2 cellular contexts compared by ENCODE assay signal in the genomic region with DNA sequence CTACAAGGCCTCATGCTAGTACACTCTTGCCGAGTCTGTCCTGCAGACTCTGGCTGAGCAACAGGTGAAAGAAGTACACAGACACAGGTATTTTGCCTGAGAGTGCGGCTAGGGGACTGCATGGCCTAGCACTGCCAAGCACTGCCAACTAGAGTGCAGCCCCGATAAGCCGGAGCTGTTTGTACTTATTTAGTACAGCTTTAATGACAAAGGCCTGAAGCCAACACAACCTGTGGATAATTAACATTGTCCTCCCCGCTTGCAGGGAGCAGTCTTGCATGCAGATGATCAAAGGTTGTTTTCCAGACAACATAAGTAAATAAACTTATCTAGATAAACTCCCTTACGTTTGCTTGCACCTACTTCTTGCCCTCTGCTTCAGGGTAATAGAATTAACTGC.
TF ChIP-seq lines count a peak whose summit lies in the region.

No MANE protein-coding gene starts in this region.

TF ChIP-seq in HEK293, 187 proteins besides CTCF, POLR2A, EP300 and RAD21 (continued from another document):
- TF ChIP-seq SP3 (tag by site-specific recombination; IDR thresholded peaks at IDR 0.05) (no peak), SCRT2 (tag by site-specific recombination; IDR thresholded peaks at IDR 0.05) (peak; percentile 72), ZNF48 (tag by site-specific recombination; IDR thresholded peaks at IDR 0.05) (no peak)
TF ChIP-seq in HEK293: peak in this region for 2.

TF ChIP-seq in HepG2, 621 proteins besides CTCF, POLR2A, EP300 and RAD21 (continued from another document):
- TF ChIP-seq ZNF225 (CRISPR knock-in tag; IDR thresholded peaks at IDR 0.05), result no peak
- no peak for TF ChIP-seq REL (CRISPR knock-in tag; conservative IDR thresholded peaks at IDR 0.05)
- TF ChIP-seq HNF4A (CRISPR knock-in tag; IDR thresholded peaks at IDR 0.05), result peak; percentile 19; the same call in 1 of the 2 replicates
- no peak for TF ChIP-seq SOX13 (IDR thresholded peaks at IDR 0.05)
- peak in 1 of 2 experiments; percentile 48; a peak in 1 of 4 replicates for TF ChIP-seq SOX13 (CRISPR knock-in tag; conservative IDR thresholded peaks at IDR 0.05 in 1 of 2, IDR thresholded peaks at IDR 0.05 in 1 of 2)
- TF ChIP-seq RCOR2 (CRISPR knock-in tag; IDR thresholded peaks at IDR 0.05), result no peak
- TF ChIP-seq SMYD3 (CRISPR knock-in tag; IDR thresholded peaks at IDR 0.05), result no peak
- TF ChIP-seq ZMYM4 (CRISPR knock-in tag; IDR thresholded peaks at IDR 0.05), result 0 out of 2 replicates have a peak, but pooled peaks have one; percentile 15
- TF ChIP-seq FOXP1 (IDR thresholded peaks at IDR 0.05), result no peak
- TF ChIP-seq FOXP1 (CRISPR knock-in tag; IDR thresholded peaks at IDR 0.05), result peak; percentile 61
- TF ChIP-seq HHEX (CRISPR knock-in tag; IDR thresholded peaks at IDR 0.05), result no peak
- no peak for TF ChIP-seq SOX6 (IDR thresholded peaks at IDR 0.05)
- peak; percentile 29; the same call in 1 of the 2 replicates for TF ChIP-seq SOX6 (CRISPR knock-in tag; IDR thresholded peaks at IDR 0.05)
